Comparison of ENCODE assay signal across 10 cellular contexts in the genomic region with DNA sequence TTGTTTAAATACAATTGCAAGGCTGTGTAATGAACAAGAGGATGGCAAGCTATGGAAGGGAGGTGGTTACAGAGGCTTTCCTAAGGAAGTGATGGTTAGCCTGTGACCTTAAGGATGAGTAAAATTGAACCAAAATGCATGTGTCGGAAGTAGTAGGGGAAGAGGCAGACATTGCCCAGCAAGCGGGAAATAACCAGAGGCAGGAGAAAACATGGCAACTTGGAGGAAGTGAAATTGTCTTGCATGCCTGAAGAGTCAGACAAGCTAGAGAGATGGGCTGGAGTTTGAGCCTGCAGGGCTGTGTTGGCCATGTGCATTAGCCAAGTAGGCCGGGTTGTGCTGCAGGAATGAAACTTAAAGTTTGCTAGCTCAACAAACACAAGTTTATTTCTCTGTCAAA.
DNase-seq lines count a peak whose midpoint lies in the region; ATAC-seq lines count a peak whose summit lies in the region.
"Had no signal": no experiment of that assay in that cellular context is flagged by ENCODE, and none has a peak within 500 bp of the region (broad histone marks: within the 10 kb centered on the region; RNA-seq: fewer than 3 reads in every experiment).

No MANE protein-coding gene starts in this region.

- H3K4me1 Mint-ChIP-seq in stimulated activated naive CD8-positive, alpha-beta T cell treated with anti-CD3 and anti-CD28 coated beads, Interleukin-15, amount 100 ng/mL, for 72 hours: peaks cover 56% of the 10 kb centered on the region
- H3K4me1 Mint-ChIP-seq: endodermal cell had no signal

- H3K27me3 Mint-ChIP-seq in stimulated activated naive CD8-positive, alpha-beta T cell treated with anti-CD3 and anti-CD28 coated beads, Interleukin-15, amount 100 ng/mL, for 72 hours: no peaks in the 10 kb centered on the region
- H3K27me3 Mint-ChIP-seq: activated CD8-positive, alpha-beta T cell treated with anti-CD3 and anti-CD28 coated beads for 36 hours had no signal

- peak; percentile 15 for DNase-seq in germinal center (ENCODE audit: low spot score)
- DNase-seq in activated T-cell treated with anti-CD3 and anti-CD28 coated beads for 4 hours: no peak
- DNase-seq in SHP77 (lab: John Stamatoyannopoulos, UW): no peak
- DNase-seq in cerebellar nuclear complex (lab: John Stamatoyannopoulos, UW): no peak
- DNase-seq in stimulated activated naive CD8-positive, alpha-beta T cell treated with anti-CD3 and anti-CD28 coated beads, Interleukin-15, amount 100 ng/mL, for 72 hours: no peak
- DNase-seq: activated CD8-positive, alpha-beta T cell treated with anti-CD3 and anti-CD28 coated beads for 36 hours; endodermal cell had no signal

- H3K27ac Mint-ChIP-seq in stimulated activated naive CD8-positive, alpha-beta T cell treated with anti-CD3 and anti-CD28 coated beads, Interleukin-15, amount 100 ng/mL, for 72 hours: no peak overlapping the region
- H3K27ac Mint-ChIP-seq: activated CD8-positive, alpha-beta T cell treated with anti-CD3 and anti-CD28 coated beads for 36 hours; endodermal cell had no signal

- ATAC-seq in GM18873 (IDR thresholded peaks at IDR 0.05; ENCODE audit: low FRiP score, unreplicated experiment) (peak; percentile 77), GM21619 (IDR thresholded peaks at IDR 0.05; ENCODE audit: unreplicated experiment) (peak; percentile 78), HG03135 (IDR thresholded peaks at IDR 0.05; ENCODE audit: unreplicated experiment) (peak; percentile 76)
- ATAC-seq in stimulated activated naive CD8-positive, alpha-beta T cell treated with anti-CD3 and anti-CD28 coated beads, Interleukin-15, amount 100 ng/mL, for 72 hours: no peak
- ATAC-seq: activated CD8-positive, alpha-beta T cell treated with anti-CD3 and anti-CD28 coated beads for 36 hours had no signal

- H3K4me3 Mint-ChIP-seq in stimulated activated naive CD8-positive, alpha-beta T cell treated with anti-CD3 and anti-CD28 coated beads, Interleukin-15, amount 100 ng/mL, for 72 hours: no peak overlapping the region
- H3K4me3 Mint-ChIP-seq: activated CD8-positive, alpha-beta T cell treated with anti-CD3 and anti-CD28 coated beads for 36 hours; endodermal cell had no signal

- H3K9me3 Mint-ChIP-seq in stimulated activated naive CD8-positive, alpha-beta T cell treated with anti-CD3 and anti-CD28 coated beads, Interleukin-15, amount 100 ng/mL, for 72 hours: peaks cover 0 to 13% of the 10 kb centered on the region in 2 donors
- H3K9me3 Mint-ChIP-seq: endodermal cell had no signal
